In genomic region chr12:14995583-14996425, GRCh38 we compare ENCODE assay signal across 8 cellular contexts. TPM values are rescaled to one million over a fixed set of nuclear protein-coding genes. Genes with fewer than 3 reads are reported as not detected.
DNase-seq lines count a peak whose midpoint lies in the region; TF ChIP-seq lines count a peak whose summit lies in the region.
"Had no signal": no experiment of that assay in that cellular context is flagged by ENCODE, and none has a peak within 500 bp of the region (broad histone marks: within the 10 kb centered on the region; RNA-seq: fewer than 3 reads in every experiment).

No MANE protein-coding gene starts in this region.

- no peaks in the 10 kb centered on the region for H3K9me2 ChIP-seq in Loucy (replicated peaks; ENCODE audit: low read depth, low read length)

- H3K4me1 ChIP-seq in Loucy (ENCODE audit: insufficient read depth, low read length, poor library complexity, severe bottlenecking), result peaks cover 21% of the 10 kb centered on the region
- no peaks in the 10 kb centered on the region for H3K4me1 ChIP-seq in neural progenitor cell

- no peaks in the 10 kb centered on the region for H3K9me3 ChIP-seq in Loucy (ENCODE audit: insufficient read depth, low read depth, low read length)
- H3K9me3 ChIP-seq in neural progenitor cell (ENCODE audit: low read depth), result no peaks in the 10 kb centered on the region

- H3K27me3 Mint-ChIP-seq in neural progenitor cell (ENCODE audit: insufficient read depth, low read depth), result no peaks in the 10 kb centered on the region

- H3K36me3 ChIP-seq in GM06990 (ENCODE audit: control insufficient read depth, insufficient read depth, low read length) (no peaks in the 10 kb centered on the region), Loucy (ENCODE audit: insufficient read depth, low read length) (no peaks in the 10 kb centered on the region), neural progenitor cell (no peaks in the 10 kb centered on the region)

- H3K4me3 ChIP-seq in GM06990 (replicated peaks; ENCODE audit: low read depth, low read length) (no peak overlapping the region), Loucy (ENCODE audit: low read length, poor library complexity, severe bottlenecking) (no peak overlapping the region), epithelial cell of esophagus (ENCODE audit: low read length) (no peak overlapping the region), neural progenitor cell (no peak overlapping the region)

- H3K9me3 Mint-ChIP-seq in neural progenitor cell, result no peaks in the 10 kb centered on the region

- peak overlapping the region; percentile 13 for H3K4me2 ChIP-seq in Loucy (ENCODE audit: low read depth, low read length, poor library complexity, severe bottlenecking)
- no peak overlapping the region for H3K4me2 ChIP-seq in neural progenitor cell

- no peaks in the 10 kb centered on the region for H3K4me1 Mint-ChIP-seq in neural progenitor cell

- H3F3A ChIP-seq in Loucy (ENCODE audit: low read depth), result no peaks in the 10 kb centered on the region
- no peaks in the 10 kb centered on the region for H3F3A ChIP-seq in neural progenitor cell (ENCODE audit: low read depth)

- H3K36me3 Mint-ChIP-seq in neural progenitor cell, result no peaks in the 10 kb centered on the region

- peak; percentile 59 for DNase-seq in GM06990 (ENCODE audit: extremely low read depth, insufficient read length)
- peak; percentile 48 for DNase-seq in RPMI8226
- DNase-seq in epithelial cell of esophagus (ENCODE audit: low read depth), result peak; percentile 72
- DNase-seq in neural progenitor cell (ENCODE audit: low spot score), result peak; percentile 63
- DNase-seq in SHP77 treated with DMSO at 0.1 percent for 48 hours (lab: John Stamatoyannopoulos, UW), result no peak
- no peak for DNase-seq in activated gamma-delta T cell (lab: John Stamatoyannopoulos, UW)
- DNase-seq: activated T-cell treated with anti-CD3 and anti-CD28 coated beads, Interleukin-2, amount 50 U/mL, for 4 hours had no signal

- H3K79me2 ChIP-seq in Loucy (ENCODE audit: insufficient read depth, low read length), result no peaks in the 10 kb centered on the region
- no peaks in the 10 kb centered on the region for H3K79me2 ChIP-seq in neural progenitor cell (ENCODE audit: low read depth)

- H2AFZ ChIP-seq in Loucy (ENCODE audit: low read length) (peak overlapping the region; percentile 68), neural progenitor cell (replicated peaks) (peak overlapping the region; percentile 15)

- no peak overlapping the region for H3K27ac Mint-ChIP-seq in neural progenitor cell

- H3K27ac ChIP-seq in neural progenitor cell, result no peak overlapping the region

- H3K27me3 ChIP-seq in GM06990 (replicated peaks; ENCODE audit: control insufficient read depth, insufficient read depth, low read length) (no peaks in the 10 kb centered on the region), Loucy (ENCODE audit: insufficient read depth, low read length, poor library complexity, severe bottlenecking) (no peaks in the 10 kb centered on the region), neural progenitor cell (no peaks in the 10 kb centered on the region)

- TF ChIP-seq CTCF in GM06990 (IDR thresholded peaks at IDR 0.05; ENCODE audit: insufficient read depth, low read length, poor library complexity, severe bottlenecking), result peak; percentile 45
- peak; percentile 78 for TF ChIP-seq CTCF in Loucy (conservative IDR thresholded peaks at IDR 0.05; ENCODE audit: low read length)
- TF ChIP-seq CTCF in epithelial cell of esophagus (IDR thresholded peaks at IDR 0.05; ENCODE audit: insufficient read depth, low read depth, low read length, missing control alignments), result peak; percentile 49
- TF ChIP-seq CTCF in neural progenitor cell (IDR thresholded peaks at IDR 0.05), result peak; percentile 81

- H4K20me1 ChIP-seq in Loucy (ENCODE audit: insufficient read depth, low read length, poor library complexity, severe bottlenecking) (no peaks in the 10 kb centered on the region), neural progenitor cell (ENCODE audit: low read depth) (no peaks in the 10 kb centered on the region)

- H3K4me3 Mint-ChIP-seq in neural progenitor cell, result no peak overlapping the region
- H3K4me3 Mint-ChIP-seq: activated T-cell treated with anti-CD3 and anti-CD28 coated beads, Interleukin-2, amount 50 U/mL, for 4 hours had no signal

- H3K9ac ChIP-seq in Loucy (ENCODE audit: low read depth, low read length, poor library complexity, severe bottlenecking), result peak overlapping the region; percentile 15
- H3K9ac ChIP-seq in neural progenitor cell, result no peak overlapping the region

RNA-seq across cellular contexts. Expression of gene PDE6H, which starts 23.0 kb away (rescaled TPM):
- not detected in 2 replicates for total RNA-seq in neural progenitor cell (ENCODE audit: low replicate concordance)
- total RNA-seq: activated T-cell treated with anti-CD3 and anti-CD28 coated beads, Interleukin-2, amount 50 U/mL, for 4 hours had no signal

RNA-seq across cellular contexts. Expression of gene ARHGDIB, which starts 34.4 kb away (rescaled TPM):
- not detected in 2 replicates for total RNA-seq in neural progenitor cell (ENCODE audit: low replicate concordance)

RNA-seq across cellular contexts. Expression of gene ERP27, which starts 57.5 kb away (rescaled TPM):
- not detected in 2 replicates for total RNA-seq in neural progenitor cell (ENCODE audit: low replicate concordance)

Comparison
In these comparisons a context has a peak if more than half of its experiments do, and no peak if none do; other contexts are left out.
1. DNase-seq: peak in GM06990 (single experiment), RPMI8226 (single experiment), epithelial cell of esophagus (single experiment) and neural progenitor cell (single experiment); none in SHP77 treated with DMSO at 0.1 percent for 48 hours (single experiment) and activated gamma-delta T cell (single experiment).
2. Peak in every context shown above with its lines, with median percentiles within 50 percentile points of each other: CTCF ChIP-seq.